Comparison of ENCODE assay signal across 30 cellular contexts in genomic region chr4:46818604-46819003, GRCh38.
"Had no signal": no experiment of that assay in that cellular context is flagged by ENCODE, and none has a peak within 500 bp of the region (broad histone marks: within the 10 kb centered on the region; RNA-seq: fewer than 3 reads in every experiment).

No MANE protein-coding gene starts in this region.

- H3K27me3 Mint-ChIP-seq: activated CD4-positive, alpha-beta T cell treated with anti-CD3 and anti-CD28 coated beads, Interleukin-2, amount 10 ng/mL, durations not matched to agents 7 days and 5 days; activated naive CD8-positive, alpha-beta T cell treated with anti-CD3 and anti-CD28 coated beads, Interleukin-2, amount 10 ng/mL, durations not matched to agents 7 days and 5 days; activated T-cell treated with anti-CD3 and anti-CD28 coated beads, Interleukin-2, amount 50 U/mL, for 24 hours had no signal

- H3K4me3 Mint-ChIP-seq: activated CD4-positive, alpha-beta T cell treated with anti-CD3 and anti-CD28 coated beads for 36 hours; activated CD4-positive, alpha-beta T cell treated with anti-CD3 and anti-CD28 coated beads, Interleukin-2, amount 10 ng/mL, durations not matched to agents 7 days and 5 days; activated CD8-positive, alpha-beta T cell treated with anti-CD3 and anti-CD28 coated beads, Interleukin-2, amount 10 ng/mL, durations not matched to agents 7 days and 5 days; activated naive CD4-positive, alpha-beta T cell treated with anti-CD3 and anti-CD28 coated beads, Interleukin-2, amount 50 U/mL, for 24 hours; activated naive CD8-positive, alpha-beta T cell treated with anti-CD3 and anti-CD28 coated beads, Interleukin-2, amount 10 ng/mL, durations not matched to agents 7 days and 5 days; activated T-cell treated with anti-CD3 and anti-CD28 coated beads, Interleukin-2, amount 50 U/mL, for 24 hours; WTC11 had no signal

- H3K27me3 ChIP-seq: adrenal gland, body of pancreas, breast epithelium had no signal

- ATAC-seq: activated CD4-positive, alpha-beta T cell treated with anti-CD3 and anti-CD28 coated beads for 36 hours; activated CD4-positive, CD25-positive, alpha-beta regulatory T cell treated with anti-CD3 and anti-CD28 coated beads, Interleukin-2, amount 50 U/mL, for 24 hours; activated CD8-positive, alpha-beta T cell treated with anti-CD3 and anti-CD28 coated beads, Interleukin-2, amount 10 ng/mL, durations not matched to agents 7 days and 5 days; body of pancreas; WTC11 had no signal

- H3K36me3 ChIP-seq: adrenal gland, breast epithelium had no signal

- H3K4me1 ChIP-seq: adrenal gland, body of pancreas, breast epithelium had no signal

- H3K27ac Mint-ChIP-seq: activated CD4-positive, alpha-beta T cell treated with anti-CD3 and anti-CD28 coated beads for 36 hours; activated CD4-positive, alpha-beta T cell treated with anti-CD3 and anti-CD28 coated beads, Interleukin-2, amount 10 ng/mL, durations not matched to agents 7 days and 5 days; activated CD8-positive, alpha-beta T cell treated with anti-CD3 and anti-CD28 coated beads, Interleukin-2, amount 10 ng/mL, durations not matched to agents 7 days and 5 days; activated naive CD4-positive, alpha-beta T cell treated with anti-CD3 and anti-CD28 coated beads, Interleukin-2, amount 50 U/mL, for 24 hours; activated naive CD8-positive, alpha-beta T cell treated with anti-CD3 and anti-CD28 coated beads, Interleukin-2, amount 10 ng/mL, durations not matched to agents 7 days and 5 days; activated T-cell treated with anti-CD3 and anti-CD28 coated beads, Interleukin-2, amount 50 U/mL, for 24 hours; activated T-helper 2 cell treated with anti-CD3 and anti-CD28 coated beads, Interferon-gamma antibody, Interleukin-2, Interleukin-4, amounts not matched to agents 10 μg/mL and 5 μg/mL and 100 μg/mL, durations not matched to agents 14 hours and 24 hours and 36 hours; WTC11 had no signal

- H3K9me3 Mint-ChIP-seq: activated CD4-positive, alpha-beta T cell treated with anti-CD3 and anti-CD28 coated beads, Interleukin-2, amount 10 ng/mL, durations not matched to agents 7 days and 5 days; activated naive CD4-positive, alpha-beta T cell treated with anti-CD3 and anti-CD28 coated beads, Interleukin-2, amount 50 U/mL, for 24 hours; activated naive CD8-positive, alpha-beta T cell treated with anti-CD3 and anti-CD28 coated beads, Interleukin-2, amount 10 ng/mL, durations not matched to agents 7 days and 5 days; activated T-cell treated with anti-CD3 and anti-CD28 coated beads, Interleukin-2, amount 50 U/mL, for 24 hours; activated T-helper 2 cell treated with anti-CD3 and anti-CD28 coated beads, Interferon-gamma antibody, Interleukin-2, Interleukin-4, amounts not matched to agents 10 μg/mL and 5 μg/mL and 100 μg/mL, durations not matched to agents 14 hours and 24 hours and 36 hours; WTC11 had no signal

- DNase-seq: activated CD4-positive, alpha-beta T cell treated with anti-CD3 and anti-CD28 coated beads for 36 hours; activated CD4-positive, alpha-beta T cell treated with anti-CD3 and anti-CD28 coated beads, Interleukin-2, amount 10 ng/mL, durations not matched to agents 7 days and 5 days; activated CD4-positive, alpha-beta T cell treated with anti-CD3 and anti-CD28 coated beads, Interleukin-2, amount 50 U/mL, for 48 hours; activated CD8-positive, alpha-beta T cell treated with anti-CD3 and anti-CD28 coated beads, Interleukin-2, amount 10 ng/mL, durations not matched to agents 7 days and 5 days; activated gamma-delta T cell; activated naive CD4-positive, alpha-beta T cell treated with Interleukin-2 at 50 U/mL for 16 hours; activated naive CD8-positive, alpha-beta T cell treated with anti-CD3 and anti-CD28 coated beads, Interleukin-2, amount 10 ng/mL, durations not matched to agents 7 days and 5 days; activated T-cell treated with anti-CD3 and anti-CD28 coated beads, Interleukin-2, amount 50 U/mL, for 24 hours; adrenal gland; body of pancreas; Karpas-422; KBM-7; MM.1S; MV-4-11; NCI-H1092; NCI-H1436 treated with DMSO at 0.1 percent for 48 hours; NCI-H1694 treated with DMSO at 0.1 percent for 48 hours; NCI-H2029; NCI-H2171; NCI-H510A; NCI-H526 treated with DMSO at 0.1 percent for 48 hours; NCI-H774; NK-92 treated with Interleukin-12 subunit alpha and Interleukin-12 subunit beta, amount 100 ng/mL, for 24 hours; Right ventricle myocardium superior had no signal

- H3K27ac ChIP-seq: adrenal gland, breast epithelium, SK-N-MC had no signal

- H3K36me3 Mint-ChIP-seq: activated naive CD4-positive, alpha-beta T cell treated with anti-CD3 and anti-CD28 coated beads, Interleukin-2, amount 50 U/mL, for 24 hours; activated naive CD8-positive, alpha-beta T cell treated with anti-CD3 and anti-CD28 coated beads, Interleukin-2, amount 10 ng/mL, durations not matched to agents 7 days and 5 days; WTC11 had no signal

- H3K4me3 ChIP-seq: adrenal gland, body of pancreas, breast epithelium, SK-N-MC had no signal

- H3K9me3 ChIP-seq: adrenal gland, body of pancreas, breast epithelium had no signal

- H3K4me1 Mint-ChIP-seq: activated CD4-positive, alpha-beta T cell treated with anti-CD3 and anti-CD28 coated beads for 36 hours; activated CD4-positive, alpha-beta T cell treated with anti-CD3 and anti-CD28 coated beads, Interleukin-2, amount 10 ng/mL, durations not matched to agents 7 days and 5 days; activated naive CD4-positive, alpha-beta T cell treated with anti-CD3 and anti-CD28 coated beads, Interleukin-2, amount 50 U/mL, for 24 hours; activated naive CD8-positive, alpha-beta T cell treated with anti-CD3 and anti-CD28 coated beads, Interleukin-2, amount 10 ng/mL, durations not matched to agents 7 days and 5 days had no signal
